8 cellular contexts compared by ENCODE assay signal in genomic region chr16:4846503-4846900, GRCh38. TPM values are rescaled to one million over a fixed set of nuclear protein-coding genes. Genes with fewer than 3 reads are reported as not detected.
DNase-seq lines count a peak whose midpoint lies in the region; ATAC-seq, FAIRE-seq and TF ChIP-seq lines count a peak whose summit lies in the region.

No MANE protein-coding gene starts in this region.

- peaks cover 4% of the 10 kb centered on the region for H4K20me1 ChIP-seq in endothelial cell of umbilical vein (replicated peaks; ENCODE audit: control insufficient read depth, extremely low read depth, insufficient read depth, low read length)

- TF ChIP-seq CTCF in CD4-positive, alpha-beta T cell (IDR thresholded peaks at IDR 0.05): no peak
- TF ChIP-seq CTCF in WERI-Rb-1 (IDR thresholded peaks at IDR 0.05; ENCODE audit: low read depth, low read length) (no peak), endothelial cell of umbilical vein (IDR thresholded peaks at IDR 0.05; ENCODE audit: extremely low read depth in 1 of 2, insufficient read depth in 1 of 2, low read depth in 1 of 2, low read length in 2 of 2) (no peak)

- H3K4me2 ChIP-seq in endothelial cell of umbilical vein (ENCODE audit: insufficient read depth, low read length): peak overlapping the region; percentile 85

- intact Hi-C loops in CD4-positive, alpha-beta T cell (cut with DNase I, micrococcal nuclease): loop anchor here in 1 of 2 experiments (2.0 to 10.0 kb wide), 5 partner anchors 42 to 594 kb away; partner anchors contain the start of genes ALG1 and NAGPA
- intact Hi-C loops in endothelial cell of umbilical vein (cut with micrococcal nuclease): loop anchor here (2.0 kb wide), 1 partner anchor 98 kb away; no protein-coding TSS in a partner anchor

- peak overlapping the region; percentile 93 for H3K4me3 Mint-ChIP-seq in CD4-positive, alpha-beta T cell

- DNase-seq in CD4-positive, alpha-beta T cell: peak in 6 of 10 experiments; percentile 2 to 20 (median 8)
- peak; percentile 54 for DNase-seq in WERI-Rb-1
- peak; percentile 77 for DNase-seq in endothelial cell of umbilical vein (ENCODE audit: low read depth, low spot score)
- peak; percentile 29 for DNase-seq in midbrain (lab: John Stamatoyannopoulos, UW)
- no peak for DNase-seq in DMS79 treated with DMSO at 0.1 percent for 48 hours (lab: John Stamatoyannopoulos, UW)

- peak overlapping the region; percentile 90 for H3K9ac ChIP-seq in endothelial cell of umbilical vein (replicated peaks; ENCODE audit: extremely low read depth, insufficient read depth, low read length)
- peak overlapping the region; percentile 81 to 97 (median 96) for H3K9ac ChIP-seq in subcutaneous abdominal adipose tissue (ENCODE audit: low read length in 5 of 5)

- peaks cover 52% of the 10 kb centered on the region for H3K36me3 ChIP-seq in WERI-Rb-1
- peaks cover 9 to 10% of the 10 kb centered on the region in 2 experiments for H3K36me3 ChIP-seq in endothelial cell of umbilical vein (ENCODE audit: control insufficient read depth in 2 of 2, extremely low read depth in 1 of 2, insufficient read depth in 2 of 2, low read length in 2 of 2)
- peaks cover 9 to 32% (median 27%) of the 10 kb centered on the region in 5 donors for H3K36me3 ChIP-seq in subcutaneous abdominal adipose tissue (ENCODE audit: control insufficient read depth in 5 of 5, insufficient read depth in 5 of 5, low read length in 5 of 5)

- no peaks in the 10 kb centered on the region for H3K27me3 Mint-ChIP-seq in CD4-positive, alpha-beta T cell

- H3K4me1 ChIP-seq in endothelial cell of umbilical vein (ENCODE audit: control insufficient read depth, extremely low read depth, insufficient read depth, low read length): peaks cover 33% of the 10 kb centered on the region
- peaks cover 7 to 51% (median 47%) of the 10 kb centered on the region in 5 donors for H3K4me1 ChIP-seq in subcutaneous abdominal adipose tissue (ENCODE audit: control insufficient read depth in 5 of 5, insufficient read depth in 5 of 5, low read length in 5 of 5)

- peak overlapping the region; percentile 94 for H2AFZ ChIP-seq in endothelial cell of umbilical vein (ENCODE audit: low read depth, low read length)

- H3K79me2 ChIP-seq in endothelial cell of umbilical vein (ENCODE audit: control insufficient read depth, insufficient read depth, low read length): peaks cover 69% of the 10 kb centered on the region

- POLR2A ChIA-PET in CD4-positive, alpha-beta T cell (lab: Charles Lee): interaction anchor here (1.6 to 2.6 kb wide), 4 partner anchors 15 to 230 kb away, joined by 4 to 14 read pairs (median 8); partner anchors contain the start of genes ANKS3, DNAAF8 and ROGDI
- POLR2A ChIA-PET in endothelial cell of umbilical vein (lab: Charles Lee): no interaction called here

- no peaks in the 10 kb centered on the region for H3K9me3 Mint-ChIP-seq in CD4-positive, alpha-beta T cell

- H3K27ac ChIP-seq in CD4-positive, alpha-beta T cell (ENCODE audit: low read depth, low read length): peak overlapping the region; percentile 93
- H3K27ac ChIP-seq in WERI-Rb-1 (peak overlapping the region; percentile 95), endothelial cell of umbilical vein (ENCODE audit: insufficient read depth, low read depth, low read length) (peak overlapping the region; percentile 84), subcutaneous abdominal adipose tissue (ENCODE audit: low read depth, low read length) (peak overlapping the region; percentile 96)

- peak; percentile 77 for TF ChIP-seq POLR2A in endothelial cell of umbilical vein (IDR thresholded peaks at IDR 0.05; ENCODE audit: low read depth, low read length)

- FAIRE-seq in endothelial cell of umbilical vein (lab: Jason Lieb, UNC): no peak

- no peak for ATAC-seq in CD4-positive, alpha-beta T cell (ENCODE audit: poor library complexity)
- ATAC-seq in GM19397 (IDR thresholded peaks at IDR 0.05; ENCODE audit: unreplicated experiment) (peak; percentile 16), HG03565 (IDR thresholded peaks at IDR 0.05; ENCODE audit: unreplicated experiment) (peak; percentile 14)

- peaks cover 52% of the 10 kb centered on the region for H3K4me1 Mint-ChIP-seq in CD4-positive, alpha-beta T cell (ENCODE audit: low read depth)

- H3K27ac Mint-ChIP-seq in CD4-positive, alpha-beta T cell: peak overlapping the region; percentile 85

- peaks cover 52% of the 10 kb centered on the region for H3K36me3 Mint-ChIP-seq in CD4-positive, alpha-beta T cell (ENCODE audit: low read depth)

- H3K27me3 ChIP-seq in CD4-positive, alpha-beta T cell (ENCODE audit: control insufficient read depth, insufficient read depth, low read length): no peaks in the 10 kb centered on the region
- H3K27me3 ChIP-seq in WERI-Rb-1 (ENCODE audit: insufficient read depth, low read depth, severe bottlenecking): no peaks in the 10 kb centered on the region
- no peaks in the 10 kb centered on the region for H3K27me3 ChIP-seq in endothelial cell of umbilical vein (ENCODE audit: control insufficient read depth in 2 of 2, insufficient read depth in 2 of 2, low read length in 2 of 2)
- H3K27me3 ChIP-seq in subcutaneous abdominal adipose tissue (ENCODE audit: control insufficient read depth in 5 of 5, insufficient read depth in 4 of 5, low read length in 5 of 5): no peaks in the 10 kb centered on the region

- H3K4me3 ChIP-seq in WERI-Rb-1 (ENCODE audit: low read depth, low read length): peak overlapping the region; percentile 95
- peak overlapping the region; percentile 66 to 96 (median 85) for H3K4me3 ChIP-seq in endothelial cell of umbilical vein (replicated peaks in 1 of 3; ENCODE audit: insufficient read depth in 1 of 3, low read depth in 1 of 3, low read length in 3 of 3)
- H3K4me3 ChIP-seq in subcutaneous abdominal adipose tissue (ENCODE audit: low read depth in 1 of 5, low read length in 5 of 5): peak overlapping the region; percentile 81 to 89 (median 82)

- H3K9me3 ChIP-seq in CD4-positive, alpha-beta T cell (ENCODE audit: control insufficient read depth, low read length): no peaks in the 10 kb centered on the region
- no peaks in the 10 kb centered on the region for H3K9me3 ChIP-seq in WERI-Rb-1 (ENCODE audit: severe bottlenecking)
- H3K9me3 ChIP-seq in endothelial cell of umbilical vein (replicated peaks; ENCODE audit: control insufficient read depth, insufficient read depth, low read length): no peaks in the 10 kb centered on the region
- no peaks in the 10 kb centered on the region for H3K9me3 ChIP-seq in subcutaneous abdominal adipose tissue (ENCODE audit: control insufficient read depth in 5 of 5, low read length in 5 of 5)

- dilution Hi-C loops in endothelial cell of umbilical vein (cut with MboI; ENCODE audit: extremely low pct_ligation_motif_present, low sequenced_read_pairs): no loop called here

- no TSS peak for BruUV-seq in endothelial cell of umbilical vein (replicated peaks; lab: Mats Ljungman, UMichigan)

- CTCF ChIA-PET in CD4-positive, alpha-beta T cell (lab: Charles Lee): interaction anchor here (1.2 kb wide), 2 partner anchors 44 to 230 kb away, joined by 3 read pairs; partner anchors contain the start of gene ROGDI
- CTCF ChIA-PET in endothelial cell of umbilical vein (lab: Charles Lee): interaction anchor here (0.9 to 1.3 kb wide), 3 partner anchors 10 to 109 kb away, joined by 3 to 5 read pairs (median 3); no protein-coding TSS in a partner anchor

- no peaks in the 10 kb centered on the region for H3K9me1 ChIP-seq in endothelial cell of umbilical vein (replicated peaks; ENCODE audit: control insufficient read depth, extremely low read depth, insufficient read depth, low read length)

RNA-seq across cellular contexts. Expression of gene GLYR1, which starts 0.6 kb away (rescaled TPM):
- total RNA-seq in CD4-positive, alpha-beta T cell: 10 to 100 TPM; 71.7 to 77.2 TPM
- 107 TPM in 2 replicates for total RNA-seq in endothelial cell of umbilical vein
- polyA plus RNA-seq in endothelial cell of umbilical vein: 44.0 and 47.9 TPM in 2 replicates
- 45.3 and 47.5 TPM in 2 replicates for polyA plus RNA-seq in endothelial cell of umbilical vein (2011; cell fraction: cytosol; rRNA removed)
- polyA plus RNA-seq in endothelial cell of umbilical vein (2011; cell fraction: nucleus; rRNA removed): 78.0 and 84.2 TPM in 2 replicates
- 58.2 and 59.2 TPM in 2 replicates for polyA plus RNA-seq in endothelial cell of umbilical vein (2012)
- polyA minus RNA-seq in endothelial cell of umbilical vein: 53.6 and 70.3 TPM in 2 replicates
- polyA minus RNA-seq in endothelial cell of umbilical vein (2011; cell fraction: cytosol; rRNA and poly(A)+ RNA removed): 16.6 TPM
- 39.9 and 41.7 TPM in 2 replicates for polyA minus RNA-seq in endothelial cell of umbilical vein (2011; cell fraction: nucleus; rRNA and poly(A)+ RNA removed)

RNA-seq across cellular contexts. Expression of gene UBN1, which starts 0.8 kb away (rescaled TPM):
- 10 to 100 TPM; 45.7 to 45.8 TPM for total RNA-seq in CD4-positive, alpha-beta T cell
- total RNA-seq in endothelial cell of umbilical vein: 44.8 and 45.3 TPM in 2 replicates
- 23.9 and 26.0 TPM in 2 replicates for polyA plus RNA-seq in endothelial cell of umbilical vein
- 20.3 and 20.4 TPM in 2 replicates for polyA plus RNA-seq in endothelial cell of umbilical vein (2011; cell fraction: cytosol; rRNA removed)
- polyA plus RNA-seq in endothelial cell of umbilical vein (2011; cell fraction: nucleus; rRNA removed): 73.9 and 78.8 TPM in 2 replicates
- polyA plus RNA-seq in endothelial cell of umbilical vein (2012): 29.3 and 34.6 TPM in 2 replicates
- 63.4 and 64.5 TPM in 2 replicates for polyA minus RNA-seq in endothelial cell of umbilical vein
- polyA minus RNA-seq in endothelial cell of umbilical vein (2011; cell fraction: cytosol; rRNA and poly(A)+ RNA removed): 14.4 TPM
- polyA minus RNA-seq in endothelial cell of umbilical vein (2011; cell fraction: nucleus; rRNA and poly(A)+ RNA removed): 35.7 and 52.7 TPM in 2 replicates

RNA-seq across cellular contexts. Expression of gene ROGDI, which starts 44.1 kb away (rescaled TPM):
- total RNA-seq in CD4-positive, alpha-beta T cell: 10 to 100 TPM in 1 of 2 experiments, 1 to 10 TPM in 1; 9.4 to 11.0 TPM
- 12.0 and 14.7 TPM in 2 replicates for total RNA-seq in endothelial cell of umbilical vein
- polyA plus RNA-seq in endothelial cell of umbilical vein: 36.9 TPM in 2 replicates
- 15.9 and 20.8 TPM in 2 replicates for polyA plus RNA-seq in endothelial cell of umbilical vein (2011; cell fraction: cytosol; rRNA removed)
- 39.4 and 43.2 TPM in 2 replicates for polyA plus RNA-seq in endothelial cell of umbilical vein (2011; cell fraction: nucleus; rRNA removed)
- polyA plus RNA-seq in endothelial cell of umbilical vein (2012): 16.1 and 22.8 TPM in 2 replicates
- polyA minus RNA-seq in endothelial cell of umbilical vein: 10.4 and 10.7 TPM in 2 replicates
- polyA minus RNA-seq in endothelial cell of umbilical vein (2011; cell fraction: cytosol; rRNA and poly(A)+ RNA removed): 7.4 TPM
- polyA minus RNA-seq in endothelial cell of umbilical vein (2011; cell fraction: nucleus; rRNA and poly(A)+ RNA removed): 3.6 and 12.3 TPM in 2 replicates

RNA-seq across cellular contexts. Expression of gene SMIM22, which starts 51.3 kb away (rescaled TPM):
- total RNA-seq in CD4-positive, alpha-beta T cell: not detected
- not detected in 2 replicates for total RNA-seq in endothelial cell of umbilical vein
- polyA plus RNA-seq in endothelial cell of umbilical vein: not detected in 2 replicates
- not detected in 2 replicates for polyA plus RNA-seq in endothelial cell of umbilical vein (2011; cell fraction: cytosol; rRNA removed)
- not detected in 2 replicates for polyA plus RNA-seq in endothelial cell of umbilical vein (2011; cell fraction: nucleus; rRNA removed)
- not detected in 2 replicates for polyA plus RNA-seq in endothelial cell of umbilical vein (2012)
- not detected in 2 replicates for polyA minus RNA-seq in endothelial cell of umbilical vein
- not detected for polyA minus RNA-seq in endothelial cell of umbilical vein (2011; cell fraction: cytosol; rRNA and poly(A)+ RNA removed)
- polyA minus RNA-seq in endothelial cell of umbilical vein (2011; cell fraction: nucleus; rRNA and poly(A)+ RNA removed): not detected in 2 replicates

RNA-seq across cellular contexts. Expression of gene SEPTIN12, which starts 58.4 kb away (rescaled TPM):
- total RNA-seq in CD4-positive, alpha-beta T cell: not detected
- not detected in 2 replicates for total RNA-seq in endothelial cell of umbilical vein
- not detected in 2 replicates for polyA plus RNA-seq in endothelial cell of umbilical vein
- polyA plus RNA-seq in endothelial cell of umbilical vein (2011; cell fraction: cytosol; rRNA removed): not detected in 2 replicates
- polyA plus RNA-seq in endothelial cell of umbilical vein (2011; cell fraction: nucleus; rRNA removed): 0.45 TPM in 1 of 2 replicates, not detected in the other
- polyA plus RNA-seq in endothelial cell of umbilical vein (2012): not detected in 2 replicates
- not detected in 2 replicates for polyA minus RNA-seq in endothelial cell of umbilical vein
- not detected for polyA minus RNA-seq in endothelial cell of umbilical vein (2011; cell fraction: cytosol; rRNA and poly(A)+ RNA removed)
- not detected in 2 replicates for polyA minus RNA-seq in endothelial cell of umbilical vein (2011; cell fraction: nucleus; rRNA and poly(A)+ RNA removed)
